In the genomic region with DNA sequence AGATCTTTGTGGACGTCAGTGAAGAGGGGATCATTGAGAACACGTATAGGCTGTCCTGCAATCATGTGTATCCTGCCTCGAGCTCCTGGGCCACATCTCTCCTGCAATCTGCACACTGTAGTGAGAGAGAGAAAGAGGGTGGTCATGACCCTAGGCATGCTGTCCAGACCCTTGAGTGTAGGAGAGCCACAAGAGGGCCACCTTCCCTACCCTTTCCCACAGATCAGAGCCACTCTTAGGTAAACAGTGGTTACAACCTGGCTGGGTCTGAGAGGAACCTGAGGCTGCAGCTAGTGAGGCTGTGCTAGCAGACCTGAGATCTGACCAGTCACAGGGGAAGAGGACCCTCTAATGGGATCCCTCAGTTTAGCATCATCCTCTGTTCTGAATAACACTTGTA, we compare ENCODE assay signal across 19 cellular contexts.
"Had no signal": no experiment of that assay in that cellular context is flagged by ENCODE, and none has a peak within 500 bp of the region (broad histone marks: within the 10 kb centered on the region; RNA-seq: fewer than 3 reads in every experiment).

No MANE protein-coding gene starts in this region.

- H3K9ac ChIP-seq: neural progenitor cell had no signal

- H3K4me2 ChIP-seq: neural progenitor cell had no signal

- H3K9me3 Mint-ChIP-seq: activated T-cell treated with anti-CD3 and anti-CD28 coated beads, Interleukin-2, amount 50 U/mL, for 72 hours; immature natural killer cell; neural progenitor cell had no signal

- H3K27ac Mint-ChIP-seq: activated T-cell treated with anti-CD3 and anti-CD28 coated beads, Interleukin-2, amount 50 U/mL, for 72 hours; immature natural killer cell; neural progenitor cell had no signal

- H2AFZ ChIP-seq: neural progenitor cell had no signal

- ATAC-seq: left ventricle myocardium superior, psoas muscle, right cardiac atrium had no signal

- DNase-seq: activated CD4-positive, alpha-beta T cell treated with anti-CD3 and anti-CD28 coated beads, Interleukin-2, amount 50 U/mL, for 1 hour; activated CD4-positive, CD25-positive, alpha-beta regulatory T cell treated with anti-CD3 and anti-CD28 coated beads, Interleukin-2, amount 50 U/mL, for 72 hours; activated CD8-positive, alpha-beta memory T cell treated with anti-CD3 and anti-CD28 coated beads for 24 hours; activated effector memory CD4-positive, alpha-beta T cell treated with anti-CD3 and anti-CD28 coated beads, Interleukin-2, amount 50 U/mL, for 16 hours; activated naive CD4-positive, alpha-beta T cell treated with anti-CD3 and anti-CD28 coated beads, Interleukin-2, amount 50 U/mL, for 16 hours; activated T-cell treated with anti-CD3 and anti-CD28 coated beads, Interleukin-2, amount 50 U/mL, for 72 hours; adrenal gland; esophagus squamous epithelium; immature natural killer cell; left ventricle myocardium superior; psoas muscle; right cardiac atrium; T-helper 1 cell; T1000; upper lobe of left lung had no signal

- H3K4me3 Mint-ChIP-seq: activated T-cell treated with anti-CD3 and anti-CD28 coated beads, Interleukin-2, amount 50 U/mL, for 72 hours; immature natural killer cell; neural progenitor cell had no signal

- H3K4me3 ChIP-seq: adrenal gland, breast epithelium, coronary artery, esophagus squamous epithelium, neural progenitor cell, psoas muscle, thoracic aorta, upper lobe of left lung had no signal

- H3K4me1 ChIP-seq: neural progenitor cell had no signal

- H3K27ac ChIP-seq: adrenal gland, breast epithelium, coronary artery, esophagus squamous epithelium, neural progenitor cell, psoas muscle, thoracic aorta, upper lobe of left lung had no signal

- H3K27me3 ChIP-seq: adrenal gland, breast epithelium, esophagus squamous epithelium, neural progenitor cell, upper lobe of left lung had no signal
